21 cellular contexts compared by ENCODE assay signal in genomic region chr3:110485389-110485788, GRCh38.
"Had no signal": no experiment of that assay in that cellular context is flagged by ENCODE, and none has a peak within 500 bp of the region (broad histone marks: within the 10 kb centered on the region; RNA-seq: fewer than 3 reads in every experiment).

No MANE protein-coding gene starts in this region.

- H3K4me1 Mint-ChIP-seq: mesothelial cell of epicardium, naive B cell had no signal

- H3K4me3 ChIP-seq: coronary artery, dorsolateral prefrontal cortex, esophagus muscularis mucosa, gastrocnemius medialis, heart right ventricle, left lung, lower lobe of right lung, mucosa of descending colon had no signal

- DNase-seq: dermis blood vessel endothelial cell; dorsolateral prefrontal cortex; effector CD4-positive, alpha-beta T cell; effector memory CD4-positive, alpha-beta T cell; foreskin fibroblast; foreskin melanocyte; gastrocnemius medialis; glutamatergic neuron; head of caudate nucleus; heart right ventricle; hippocampal formation; left cardiac atrium; left lung; left ventricle myocardium superior; lower lobe of right lung; mesenchymal stem cell; mucosa of descending colon; naive B cell had no signal

- ATAC-seq: gastrocnemius medialis, heart right ventricle, left cardiac atrium, left lung, left ventricle myocardium superior, lower lobe of right lung, mucosa of descending colon had no signal

- H3K27me3 Mint-ChIP-seq: naive B cell had no signal

- H3K4me3 Mint-ChIP-seq: mesothelial cell of epicardium, naive B cell had no signal

- H3K27me3 ChIP-seq: dorsolateral prefrontal cortex, esophagus muscularis mucosa, gastrocnemius medialis, heart right ventricle, left lung had no signal

- H3K4me1 ChIP-seq: esophagus muscularis mucosa, gastrocnemius medialis, heart right ventricle, left lung, lower lobe of right lung had no signal

- H3K27ac ChIP-seq: coronary artery, dorsolateral prefrontal cortex, esophagus muscularis mucosa, gastrocnemius medialis, heart right ventricle, left lung, lower lobe of right lung had no signal

- H3K36me3 ChIP-seq: esophagus muscularis mucosa, gastrocnemius medialis, heart right ventricle, left lung, lower lobe of right lung had no signal

- H3K9me3 ChIP-seq: gastrocnemius medialis had no signal

- H3K27ac Mint-ChIP-seq: mesothelial cell of epicardium, naive B cell had no signal
